1 cellular context compared by ENCODE assay signal in the genomic region with DNA sequence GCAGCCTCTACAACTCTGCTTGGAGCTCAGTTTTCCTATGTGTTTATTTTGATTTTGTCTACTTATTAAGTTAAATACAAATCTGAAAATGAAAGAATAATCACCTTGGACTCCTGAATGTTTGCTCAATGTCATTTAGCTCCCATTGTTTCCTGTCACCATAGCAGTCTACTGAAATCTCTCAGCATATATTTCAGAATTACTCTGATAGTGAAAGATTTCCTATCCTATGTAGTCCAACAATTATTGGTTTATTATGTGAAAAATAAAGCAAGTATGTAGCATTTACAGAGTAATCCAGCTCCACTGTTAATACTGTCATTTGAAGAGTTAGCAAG.
TF ChIP-seq lines count a peak whose summit lies in the region.

No MANE protein-coding gene starts in this region.

TF ChIP-seq in GM23338, 12 proteins besides CTCF, POLR2A, EP300 and RAD21 (continued from another document):
- TF ChIP-seq, protein P1, sequence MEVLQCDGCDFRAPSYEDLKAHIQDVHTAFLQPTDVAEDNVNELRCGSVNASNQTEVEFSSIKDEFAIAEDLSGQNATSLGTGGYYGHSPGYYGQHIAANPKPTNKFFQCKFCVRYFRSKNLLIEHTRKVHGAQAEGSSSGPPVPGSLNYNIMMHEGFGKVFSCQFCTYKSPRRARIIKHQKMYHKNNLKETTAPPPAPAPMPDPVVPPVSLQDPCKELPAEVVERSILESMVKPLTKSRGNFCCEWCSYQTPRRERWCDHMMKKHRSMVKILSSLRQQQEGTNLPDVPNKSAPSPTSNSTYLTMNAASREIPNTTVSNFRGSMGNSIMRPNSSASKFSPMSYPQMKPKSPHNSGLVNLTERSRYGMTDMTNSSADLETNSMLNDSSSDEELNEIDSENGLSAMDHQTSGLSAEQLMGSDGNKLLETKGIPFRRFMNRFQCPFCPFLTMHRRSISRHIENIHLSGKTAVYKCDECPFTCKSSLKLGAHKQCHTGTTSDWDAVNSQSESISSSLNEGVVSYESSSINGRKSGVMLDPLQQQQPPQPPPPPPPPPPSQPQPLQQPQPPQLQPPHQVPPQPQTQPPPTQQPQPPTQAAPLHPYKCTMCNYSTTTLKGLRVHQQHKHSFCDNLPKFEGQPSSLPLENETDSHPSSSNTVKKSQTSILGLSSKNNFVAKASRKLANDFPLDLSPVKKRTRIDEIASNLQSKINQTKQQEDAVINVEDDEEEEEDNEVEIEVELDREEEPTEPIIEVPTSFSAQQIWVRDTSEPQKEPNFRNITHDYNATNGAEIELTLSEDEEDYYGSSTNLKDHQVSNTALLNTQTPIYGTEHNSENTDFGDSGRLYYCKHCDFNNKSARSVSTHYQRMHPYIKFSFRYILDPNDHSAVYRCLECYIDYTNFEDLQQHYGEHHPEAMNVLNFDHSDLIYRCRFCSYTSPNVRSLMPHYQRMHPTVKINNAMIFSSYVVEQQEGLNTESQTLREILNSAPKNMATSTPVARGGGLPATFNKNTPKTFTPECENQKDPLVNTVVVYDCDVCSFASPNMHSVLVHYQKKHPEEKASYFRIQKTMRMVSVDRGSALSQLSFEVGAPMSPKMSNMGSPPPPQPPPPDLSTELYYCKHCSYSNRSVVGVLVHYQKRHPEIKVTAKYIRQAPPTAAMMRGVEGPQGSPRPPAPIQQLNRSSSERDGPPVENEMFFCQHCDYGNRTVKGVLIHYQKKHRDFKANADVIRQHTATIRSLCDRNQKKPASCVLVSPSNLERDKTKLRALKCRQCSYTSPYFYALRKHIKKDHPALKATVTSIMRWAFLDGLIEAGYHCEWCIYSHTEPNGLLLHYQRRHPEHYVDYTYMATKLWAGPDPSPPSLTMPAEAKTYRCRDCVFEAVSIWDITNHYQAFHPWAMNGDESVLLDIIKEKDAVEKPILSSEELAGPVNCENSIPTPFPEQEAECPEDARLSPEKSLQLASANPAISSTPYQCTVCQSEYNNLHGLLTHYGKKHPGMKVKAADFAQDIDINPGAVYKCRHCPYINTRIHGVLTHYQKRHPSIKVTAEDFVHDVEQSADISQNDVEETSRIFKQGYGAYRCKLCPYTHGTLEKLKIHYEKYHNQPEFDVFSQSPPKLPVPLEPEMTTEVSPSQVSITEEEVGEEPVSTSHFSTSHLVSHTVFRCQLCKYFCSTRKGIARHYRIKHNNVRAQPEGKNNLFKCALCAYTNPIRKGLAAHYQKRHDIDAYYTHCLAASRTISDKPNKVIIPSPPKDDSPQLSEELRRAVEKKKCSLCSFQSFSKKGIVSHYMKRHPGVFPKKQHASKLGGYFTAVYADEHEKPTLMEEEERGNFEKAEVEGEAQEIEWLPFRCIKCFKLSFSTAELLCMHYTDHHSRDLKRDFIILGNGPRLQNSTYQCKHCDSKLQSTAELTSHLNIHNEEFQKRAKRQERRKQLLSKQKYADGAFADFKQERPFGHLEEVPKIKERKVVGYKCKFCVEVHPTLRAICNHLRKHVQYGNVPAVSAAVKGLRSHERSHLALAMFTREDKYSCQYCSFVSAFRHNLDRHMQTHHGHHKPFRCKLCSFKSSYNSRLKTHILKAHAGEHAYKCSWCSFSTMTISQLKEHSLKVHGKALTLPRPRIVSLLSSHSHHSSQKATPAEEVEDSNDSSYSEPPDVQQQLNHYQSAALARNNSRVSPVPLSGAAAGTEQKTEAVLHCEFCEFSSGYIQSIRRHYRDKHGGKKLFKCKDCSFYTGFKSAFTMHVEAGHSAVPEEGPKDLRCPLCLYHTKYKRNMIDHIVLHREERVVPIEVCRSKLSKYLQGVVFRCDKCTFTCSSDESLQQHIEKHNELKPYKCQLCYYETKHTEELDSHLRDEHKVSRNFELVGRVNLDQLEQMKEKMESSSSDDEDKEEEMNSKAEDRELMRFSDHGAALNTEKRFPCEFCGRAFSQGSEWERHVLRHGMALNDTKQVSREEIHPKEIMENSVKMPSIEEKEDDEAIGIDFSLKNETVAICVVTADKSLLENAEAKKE (CRISPR knock-in tag; IDR thresholded peaks at IDR 0.05) = no peak
- TF ChIP-seq STAT1 (IDR thresholded peaks at IDR 0.05; ENCODE audit: unreplicated experiment) = no peak
- no peak for TF ChIP-seq EZH2phosphoT487 (IDR thresholded peaks at IDR 0.05; ENCODE audit: unreplicated experiment)
- TF ChIP-seq EZH2 (IDR thresholded peaks at IDR 0.05; ENCODE audit: low read depth, unreplicated experiment) = no peak
